In genomic region chr9:103586721-103587120, GRCh38 we compare ENCODE assay signal across 5 cellular contexts.
"Had no signal": no experiment of that assay in that cellular context is flagged by ENCODE, and none has a peak within 500 bp of the region (broad histone marks: within the 10 kb centered on the region; RNA-seq: fewer than 3 reads in every experiment).

No MANE protein-coding gene starts in this region.

- H3K4me3 ChIP-seq: GM23338, K562 had no signal

- ATAC-seq: GM23338, K562 had no signal

- H2AFZ ChIP-seq: GM23338 had no signal

- DNase-seq: H9, HCEC 1CT, IMR-90 had no signal

- H3K4me2 ChIP-seq: GM23338 had no signal
